ENCODE assay signal across 9 cellular contexts in genomic region chr6:30882764-30883475, GRCh38. TPM values are rescaled to one million over a fixed set of nuclear protein-coding genes. Genes with fewer than 3 reads are reported as not detected.
DNase-seq lines count a peak whose midpoint lies in the region; ATAC-seq and TF ChIP-seq lines count a peak whose summit lies in the region.
"Had no signal": no experiment of that assay in that cellular context is flagged by ENCODE, and none has a peak within 500 bp of the region (broad histone marks: within the 10 kb centered on the region; RNA-seq: fewer than 3 reads in every experiment).

No MANE protein-coding gene starts in this region.

- ATAC-seq in WTC11 (peak; percentile 35), GM18909 (IDR thresholded peaks at IDR 0.05; ENCODE audit: poor library complexity, unreplicated experiment) (no peak)

- peaks cover 62% of the 10 kb centered on the region for H3K4me1 ChIP-seq in iPS-18a (ENCODE audit: control insufficient read depth, low read depth, low read length)
- peaks cover 47 to 68% (median 60%) of the 10 kb centered on the region in 3 donors for H3K4me1 ChIP-seq in skeletal muscle tissue (ENCODE audit: control insufficient read depth in 3 of 3, insufficient read depth in 3 of 3, low read length in 3 of 3)
- H3K4me1 ChIP-seq in A673 (ENCODE audit: insufficient read depth, low read length, poor library complexity, severe bottlenecking), result peaks cover 40% of the 10 kb centered on the region

- H3K4me3 Mint-ChIP-seq in WTC11, result peak overlapping the region; percentile 93

- TF ChIP-seq CTCF in WTC11 (IDR thresholded peaks at IDR 0.05) (no peak), A673 (conservative IDR thresholded peaks at IDR 0.05; ENCODE audit: low read depth, low read length) (no peak)

- H3K9ac ChIP-seq in iPS-18a (ENCODE audit: low read length) (peak overlapping the region; percentile 74), skeletal muscle tissue (ENCODE audit: low read depth in 1 of 3, low read length in 3 of 3) (peak overlapping the region; percentile 74 to 89 (median 86))

- POLR2A ChIA-PET in WTC11 (lab: Charles Lee) (interaction anchor here (0.5 to 3.3 kb wide), 9 partner anchors 25 to 317 kb away, joined by 3 to 25 read pairs (median 5); partner anchors contain the start of genes GTF2H4, IER3, MDC1 and VARS2), A673 (lab: Charles Lee; ENCODE audit: low non-redundant PET) (interaction anchor here (0.6 kb wide), 1 partner anchor 155 kb away, joined by 3 read pairs; no protein-coding TSS in a partner anchor)

- peak overlapping the region; percentile 84 for H3K4me3 ChIP-seq in H7 (ENCODE audit: insufficient read depth, low read depth, low read length)
- H3K4me3 ChIP-seq in iPS-18a (ENCODE audit: low read length), result peak overlapping the region; percentile 89
- H3K4me3 ChIP-seq in skeletal muscle tissue (ENCODE audit: low read length in 3 of 3), result peak overlapping the region; percentile 33 to 88 (median 83)
- H3K4me3 ChIP-seq in A673 (ENCODE audit: low read depth, low read length, poor library complexity, severe bottlenecking), result no peak overlapping the region

- peak; percentile 56 for DNase-seq in COR-L47 (lab: John Stamatoyannopoulos, UW)
- DNase-seq in H7, result peak; percentile 94
- DNase-seq in WTC11 (ENCODE audit: low spot score), result peak; percentile 86
- DNase-seq in dedifferentiated amniotic fluid mesenchymal stem cell (ENCODE audit: extremely low spot score), result no peak
- no peak for DNase-seq in A673 (ENCODE audit: low spot score)

- peak overlapping the region; percentile 99 for H3K27ac Mint-ChIP-seq in WTC11

- intact Hi-C loops in A673 (cut with micrococcal nuclease; ENCODE audit: unreplicated experiment), result loop anchor here (10.0 kb wide), 1 partner anchor 328 kb away; the partner anchor contains the start of genes GNL1 and PRR3

- H3K36me3 Mint-ChIP-seq in WTC11, result no peaks in the 10 kb centered on the region

- no TSS peak for BruUV-seq in A673 (replicated peaks; lab: Mats Ljungman, UMichigan)

- H3K4me1 Mint-ChIP-seq in WTC11, result peaks cover 73% of the 10 kb centered on the region

- H3K27me3 Mint-ChIP-seq in WTC11 (ENCODE audit: low read depth), result no peaks in the 10 kb centered on the region

- H3K9me3 ChIP-seq in iPS-18a (ENCODE audit: control insufficient read depth, low read depth, low read length) (no peaks in the 10 kb centered on the region), skeletal muscle tissue (ENCODE audit: control insufficient read depth in 3 of 3, low read length in 3 of 3) (no peaks in the 10 kb centered on the region), A673 (ENCODE audit: low read depth, low read length, poor library complexity, severe bottlenecking) (no peaks in the 10 kb centered on the region)

- no peaks in the 10 kb centered on the region for H3K9me3 Mint-ChIP-seq in WTC11

- H3K36me3 ChIP-seq in H7 (replicated peaks; ENCODE audit: control insufficient read depth, insufficient read depth, low read length) (no peaks in the 10 kb centered on the region; the same call in 1 of the 2 replicates), iPS-18a (ENCODE audit: control insufficient read depth, low read depth, low read length) (no peaks in the 10 kb centered on the region), skeletal muscle tissue (ENCODE audit: control insufficient read depth in 3 of 3, insufficient read depth in 3 of 3, low read length in 3 of 3) (no peaks in the 10 kb centered on the region), A673 (ENCODE audit: insufficient read depth, low read length, poor library complexity, severe bottlenecking) (no peaks in the 10 kb centered on the region)

- CTCF ChIA-PET in WTC11 (lab: Charles Lee) (interaction anchor here (0.6 to 13.3 kb wide), 23 partner anchors 10 to 232 kb away, joined by 3 to 164 read pairs (median 6); partner anchors contain the start of genes DHX16, GTF2H4, MDC1 and PSORS1C1), A673 (lab: Charles Lee) (interaction anchor here (0.5 to 0.7 kb wide), 3 partner anchors 52 to 268 kb away, joined by 3 to 4 read pairs (median 3); no protein-coding TSS in a partner anchor)

- peak overlapping the region; percentile 87 for H3K27ac ChIP-seq in iPS-18a (ENCODE audit: low read length)
- H3K27ac ChIP-seq in skeletal muscle tissue (ENCODE audit: low read depth, low read length), result peak overlapping the region; percentile 93
- no peak overlapping the region for H3K27ac ChIP-seq in A673 (ENCODE audit: low read depth, low read length, poor library complexity, severe bottlenecking)

- H3K27me3 ChIP-seq in H7 (ENCODE audit: control insufficient read depth, insufficient read depth, low read length), result no peaks in the 10 kb centered on the region
- no peaks in the 10 kb centered on the region for H3K27me3 ChIP-seq in iPS-18a (ENCODE audit: control insufficient read depth, insufficient read depth, low read length)
- H3K27me3 ChIP-seq in skeletal muscle tissue (ENCODE audit: control insufficient read depth in 3 of 3, insufficient read depth in 3 of 3, low read length in 3 of 3), result no peaks in the 10 kb centered on the region
- H3K27me3 ChIP-seq in A673 (replicated peaks; ENCODE audit: insufficient read depth, low read depth, low read length, poor library complexity), result no peaks in the 10 kb centered on the region

TF ChIP-seq in WTC11, 78 proteins besides CTCF, POLR2A, EP300 and RAD21:
- TF ChIP-seq SP1 (CRISPR knock-in tag; conservative IDR thresholded peaks at IDR 0.05) (peak; percentile 31; the same call in 1 of the 2 replicates), ZNF423 (CRISPR knock-in tag; IDR thresholded peaks at IDR 0.05) (no peak)

RNA-seq across cellular contexts. Expression of gene DDR1, which starts 1.4 kb away (rescaled TPM):
- total RNA-seq in H7 (2014; rRNA removed; shearing (Covaris generic)), result 117 and 127 TPM in 2 replicates
- total RNA-seq in WTC11 (2021), result 195 to 230 TPM (median 203 TPM) in 3 replicates
- 40.7 TPM for total RNA-seq in skeletal muscle tissue
- total RNA-seq in A673 (2021), result 48.0 and 57.9 TPM in 2 replicates

RNA-seq across cellular contexts. Expression of gene GTF2H4, which starts 25.1 kb away (rescaled TPM):
- 30.5 and 30.9 TPM in 2 replicates for total RNA-seq in H7 (2014; rRNA removed; shearing (Covaris generic))
- total RNA-seq in WTC11 (2021) (46.2 to 49.7 TPM (median 49.2 TPM) in 3 replicates), skeletal muscle tissue (7.3 TPM), A673 (2021) (42.6 and 45.9 TPM in 2 replicates)

RNA-seq across cellular contexts. Expression of gene VARS2, which starts 31.1 kb away (rescaled TPM):
- total RNA-seq in H7 (2014; rRNA removed; shearing (Covaris generic)), result 54.4 and 60.5 TPM in 2 replicates
- total RNA-seq in WTC11 (2021) (65.6 to 74.1 TPM (median 69.9 TPM) in 3 replicates), skeletal muscle tissue (12.5 TPM), A673 (2021) (48.4 and 53.4 TPM in 2 replicates)

RNA-seq across cellular contexts. Expression of gene SFTA2, which starts 49.0 kb away (rescaled TPM):
- total RNA-seq in H7 (2014; rRNA removed; shearing (Covaris generic)), result not detected in 2 replicates
- total RNA-seq in WTC11 (2021) (0.66 to 0.80 TPM in 2 of 3 replicates, not detected in the other), skeletal muscle tissue (not detected), A673 (2021) (not detected in 2 replicates)
- total RNA-seq: glomerular endothelial cell had no signal

RNA-seq across cellular contexts. Expression of gene MUCL3, which starts 57.9 kb away (rescaled TPM):
- not detected in 2 replicates for total RNA-seq in H7 (2014; rRNA removed; shearing (Covaris generic))
- total RNA-seq in WTC11 (2021) (0.15 to 0.21 TPM (median 0.18 TPM) in 3 replicates), skeletal muscle tissue (not detected), A673 (2021) (not detected in 2 replicates)
- total RNA-seq: glomerular endothelial cell had no signal

Comparison
In these comparisons a context has a peak if more than half of its experiments do, and no peak if none do; other contexts are left out.
1. DNase-seq: peak in COR-L47 (single experiment), H7 (single experiment) and WTC11 (single experiment); none in dedifferentiated amniotic fluid mesenchymal stem cell (single experiment) and A673 (single experiment).